In genomic region chr3:152346058-152346457, GRCh38 we compare ENCODE assay signal across 18 cellular contexts.
DNase-seq lines count a peak whose midpoint lies in the region; ATAC-seq and TF ChIP-seq lines count a peak whose summit lies in the region.
"Had no signal": no experiment of that assay in that cellular context is flagged by ENCODE, and none has a peak within 500 bp of the region (broad histone marks: within the 10 kb centered on the region; RNA-seq: fewer than 3 reads in every experiment).

No MANE protein-coding gene starts in this region.

- peaks cover 47% of the 10 kb centered on the region for H3K4me1 Mint-ChIP-seq in activated T-cell treated with anti-CD3 and anti-CD28 coated beads, Interleukin-2, amount 50 U/mL, for 24 hours (ENCODE audit: low read depth)
- H3K4me1 Mint-ChIP-seq in CD4-positive, alpha-beta T cell (ENCODE audit: low read depth) = peaks cover 46% of the 10 kb centered on the region
- H3K4me1 Mint-ChIP-seq in T-cell = peaks cover 45 to 51% (median 46%) of the 10 kb centered on the region in 3 donors
- peaks cover 16 to 56% (median 49%) of the 10 kb centered on the region in 7 donors for H3K4me1 Mint-ChIP-seq in naive thymus-derived CD4-positive, alpha-beta T cell

- CTCF ChIA-PET in CD4-positive, alpha-beta T cell (lab: Charles Lee) = interaction anchor here (0.7 to 1.1 kb wide), 3 partner anchors 9 to 124 kb away, joined by 3 to 5 read pairs (median 4); no protein-coding TSS in a partner anchor
- CTCF ChIA-PET in T-cell (lab: Charles Lee) = interaction anchor here (0.5 to 1.2 kb wide), 5 partner anchors 9 to 162 kb away, joined by 3 to 5 read pairs (median 3); no protein-coding TSS in a partner anchor
- CTCF ChIA-PET in naive thymus-derived CD4-positive, alpha-beta T cell (lab: Charles Lee) = interaction anchor here (0.7 kb wide), 1 partner anchor 76 kb away, joined by 4 read pairs; no protein-coding TSS in a partner anchor

- H3K4me3 Mint-ChIP-seq in activated T-cell treated with anti-CD3 and anti-CD28 coated beads, Interleukin-2, amount 50 U/mL, for 24 hours = no peak overlapping the region
- H3K4me3 Mint-ChIP-seq in CD4-positive, alpha-beta T cell = peak overlapping the region; percentile 13
- peak overlapping the region in 1 of 3 donors; percentile 3 for H3K4me3 Mint-ChIP-seq in T-cell
- peak overlapping the region in 1 of 10 donors; percentile 10 for H3K4me3 Mint-ChIP-seq in naive thymus-derived CD4-positive, alpha-beta T cell

- peak overlapping the region; percentile 72 for H3K27ac Mint-ChIP-seq in activated T-cell treated with anti-CD3 and anti-CD28 coated beads, Interleukin-2, amount 50 U/mL, for 24 hours
- peak overlapping the region; percentile 59 for H3K27ac Mint-ChIP-seq in CD4-positive, alpha-beta T cell
- H3K27ac Mint-ChIP-seq in T-cell = peak overlapping the region; percentile 26 to 56
- peak overlapping the region in 7 of 9 donors; percentile 18 to 80 (median 53) for H3K27ac Mint-ChIP-seq in naive thymus-derived CD4-positive, alpha-beta T cell

- no peak overlapping the region for H3K4me3 ChIP-seq in naive thymus-derived CD4-positive, alpha-beta T cell (ENCODE audit: low read length)
- H3K4me3 ChIP-seq in dorsolateral prefrontal cortex = no peak overlapping the region
- H3K4me3 ChIP-seq: BLaER1 treated with 17β-estradiol and CSF1 and Interleukin-3, amounts not matched to agents 10 nM and 100 nM; SJSA1 had no signal

- no peaks in the 10 kb centered on the region for H3K9me3 Mint-ChIP-seq in activated T-cell treated with anti-CD3 and anti-CD28 coated beads, Interleukin-2, amount 50 U/mL, for 24 hours
- no peaks in the 10 kb centered on the region for H3K9me3 Mint-ChIP-seq in CD4-positive, alpha-beta T cell
- H3K9me3 Mint-ChIP-seq in T-cell = no peaks in the 10 kb centered on the region
- peaks cover 0 to 2% (median 0%) of the 10 kb centered on the region in 11 donors for H3K9me3 Mint-ChIP-seq in naive thymus-derived CD4-positive, alpha-beta T cell

- H3K36me3 Mint-ChIP-seq in activated T-cell treated with anti-CD3 and anti-CD28 coated beads, Interleukin-2, amount 50 U/mL, for 24 hours (ENCODE audit: low read depth) = peaks cover 54% of the 10 kb centered on the region
- peaks cover 56% of the 10 kb centered on the region for H3K36me3 Mint-ChIP-seq in CD4-positive, alpha-beta T cell (ENCODE audit: low read depth)
- H3K36me3 Mint-ChIP-seq in T-cell = peaks cover 38% of the 10 kb centered on the region
- peaks cover 5 to 44% (median 24%) of the 10 kb centered on the region in 5 donors for H3K36me3 Mint-ChIP-seq in naive thymus-derived CD4-positive, alpha-beta T cell

- no peak overlapping the region for H3K27ac ChIP-seq in CD4-positive, alpha-beta T cell (ENCODE audit: low read depth, low read length)
- H3K27ac ChIP-seq in naive thymus-derived CD4-positive, alpha-beta T cell (ENCODE audit: low read depth, low read length) = no peak overlapping the region
- H3K27ac ChIP-seq in dorsolateral prefrontal cortex = no peak overlapping the region
- H3K27ac ChIP-seq: KMS-11, SJSA1 had no signal

- ATAC-seq in CD4-positive, alpha-beta T cell (ENCODE audit: poor library complexity) = no peak
- no peak for ATAC-seq in T-cell (replicated peaks in 1 of 4)
- ATAC-seq in naive thymus-derived CD4-positive, alpha-beta T cell = no peak
- ATAC-seq: HepG2, Panc1 had no signal

- TF ChIP-seq CTCF in CD4-positive, alpha-beta T cell (IDR thresholded peaks at IDR 0.05) = no peak
- no peak for TF ChIP-seq CTCF in dorsolateral prefrontal cortex (IDR thresholded peaks at IDR 0.05 in 54 of 56, conservative IDR thresholded peaks at IDR 0.05 in 2 of 56; ENCODE audit: low read depth in 1 of 56, partially characterized antibody in 56 of 56)

- no peaks in the 10 kb centered on the region for H3K27me3 ChIP-seq in CD4-positive, alpha-beta T cell (ENCODE audit: control insufficient read depth, insufficient read depth, low read length)
- no peaks in the 10 kb centered on the region for H3K27me3 ChIP-seq in naive thymus-derived CD4-positive, alpha-beta T cell (ENCODE audit: control insufficient read depth in 2 of 2, insufficient read depth in 2 of 2, low read length in 2 of 2)
- H3K27me3 ChIP-seq in dorsolateral prefrontal cortex = no peaks in the 10 kb centered on the region
- H3K27me3 ChIP-seq: BLaER1 treated with 17β-estradiol and CSF1 and Interleukin-3, amounts not matched to agents 10 nM and 100 nM; SJSA1 had no signal

- H3K4me1 ChIP-seq in naive thymus-derived CD4-positive, alpha-beta T cell (ENCODE audit: control insufficient read depth in 2 of 2, insufficient read depth in 2 of 2, low read length in 2 of 2) = peaks cover 19 to 21% of the 10 kb centered on the region in 2 donors

- intact Hi-C loops in CD4-positive, alpha-beta T cell (cut with DNase I, micrococcal nuclease) = loop anchor here in 1 of 2 experiments (5.0 kb wide), 1 partner anchor 36 kb away; no protein-coding TSS in a partner anchor
- intact Hi-C loops in naive thymus-derived CD4-positive, alpha-beta T cell (cut with micrococcal nuclease) = no loop called here
- intact Hi-C loops in dorsolateral prefrontal cortex (cut with DNase I) = no loop called here

- peaks cover 4 to 18% (median 13%) of the 10 kb centered on the region in 3 experiments for H3K36me3 ChIP-seq in naive thymus-derived CD4-positive, alpha-beta T cell (ENCODE audit: control insufficient read depth in 2 of 3, insufficient read depth in 3 of 3, low read length in 3 of 3)

- DNase-seq in activated T-cell treated with anti-CD3 and anti-CD28 coated beads, Interleukin-2, amount 50 U/mL, for 24 hours = no peak
- DNase-seq in activated T-cell treated with anti-CD3 and anti-CD28 coated beads, Interleukin-2, amount 50 U/mL, for 1 hour = no peak
- no peak for DNase-seq in CD4-positive, alpha-beta T cell
- DNase-seq in T-cell (no peak), SHP77 treated with DMSO at 0.1 percent for 48 hours (lab: John Stamatoyannopoulos, UW) (no peak), dorsolateral prefrontal cortex (no peak), GDM1 (lab: John Stamatoyannopoulos, UW) (no peak)
- no peak for DNase-seq in naive thymus-derived CD4-positive, alpha-beta T cell
- DNase-seq: MV-4-11, NCI-H1417 treated with DMSO at 0.1 percent for 48 hours, NCI-H187 treated with DMSO at 0.1 percent for 48 hours, NCI-H345, NCI-H526 treated with DMSO at 0.1 percent for 48 hours had no signal

- H3K27me3 Mint-ChIP-seq in activated T-cell treated with anti-CD3 and anti-CD28 coated beads, Interleukin-2, amount 50 U/mL, for 24 hours = no peaks in the 10 kb centered on the region
- no peaks in the 10 kb centered on the region for H3K27me3 Mint-ChIP-seq in CD4-positive, alpha-beta T cell
- H3K27me3 Mint-ChIP-seq in T-cell = no peaks in the 10 kb centered on the region
- H3K27me3 Mint-ChIP-seq in naive thymus-derived CD4-positive, alpha-beta T cell = no peaks in the 10 kb centered on the region

- H3K9me3 ChIP-seq in CD4-positive, alpha-beta T cell (ENCODE audit: control insufficient read depth, low read length) = no peaks in the 10 kb centered on the region
- H3K9me3 ChIP-seq in naive thymus-derived CD4-positive, alpha-beta T cell (ENCODE audit: control insufficient read depth in 2 of 3, low read length in 3 of 3) = no peaks in the 10 kb centered on the region
- H3K9me3 ChIP-seq: BLaER1 treated with 17β-estradiol and CSF1 and Interleukin-3, amounts not matched to agents 10 nM and 100 nM; SJSA1 had no signal

- POLR2A ChIA-PET in CD4-positive, alpha-beta T cell (lab: Charles Lee) = interaction anchor here (0.6 to 1.4 kb wide), 5 partner anchors 9 to 63 kb away, joined by 3 to 5 read pairs (median 3); no protein-coding TSS in a partner anchor
- POLR2A ChIA-PET in T-cell (lab: Charles Lee) = interaction anchor here (0.6 to 1.3 kb wide), 5 partner anchors 11 to 129 kb away, joined by 3 to 4 read pairs (median 4); no protein-coding TSS in a partner anchor
- POLR2A ChIA-PET in naive thymus-derived CD4-positive, alpha-beta T cell (lab: Charles Lee) = interaction anchor here (0.7 to 0.8 kb wide), 3 partner anchors 21 to 253 kb away, joined by 3 read pairs; no protein-coding TSS in a partner anchor
